Comparison of ENCODE assay signal across 33 cellular contexts in the genomic region with DNA sequence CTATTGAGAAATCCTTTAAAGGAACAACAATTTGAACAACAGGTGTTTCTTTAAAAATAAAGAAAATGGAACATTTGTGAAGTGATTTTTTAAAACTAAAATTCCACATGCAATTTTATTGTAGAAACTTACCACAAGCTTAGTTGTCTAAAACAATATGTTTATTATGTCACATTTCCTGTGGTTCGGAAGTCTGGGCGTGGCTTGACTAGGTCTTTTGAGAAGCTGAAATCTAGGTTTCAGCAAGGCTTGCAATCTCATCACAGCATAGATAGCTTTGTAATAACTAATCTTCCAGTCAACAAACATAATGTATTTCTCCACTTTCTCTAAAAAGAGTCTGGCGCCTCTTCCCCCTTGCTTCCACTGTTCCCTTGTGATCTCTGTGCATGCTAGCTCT. TPM values are rescaled to one million over a fixed set of nuclear protein-coding genes. Genes with fewer than 3 reads are reported as not detected.
DNase-seq lines count a peak whose midpoint lies in the region; ATAC-seq and TF ChIP-seq lines count a peak whose summit lies in the region.
"Had no signal": no experiment of that assay in that cellular context is flagged by ENCODE, and none has a peak within 500 bp of the region (broad histone marks: within the 10 kb centered on the region; RNA-seq: fewer than 3 reads in every experiment).

No MANE protein-coding gene starts in this region.

- H3F3A ChIP-seq in GM23338 (replicated peaks; ENCODE audit: low read depth) (no peaks in the 10 kb centered on the region), PC-3 (ENCODE audit: low read length, unreplicated experiment) (peaks cover 7% of the 10 kb centered on the region)

- H3K9ac ChIP-seq in mammary epithelial cell (ENCODE audit: insufficient read depth, low read length): no peak overlapping the region
- H3K9ac ChIP-seq in PC-3 (ENCODE audit: low read length): no peak overlapping the region
- H3K9ac ChIP-seq: BLaER1 treated with 17β-estradiol and CSF1 and Interleukin-3, amounts not matched to agents 10 nM and 100 nM; SK-N-SH had no signal

- DNase-seq in mammary epithelial cell (peak; percentile 39), breast epithelium (ENCODE audit: low spot score in 2 of 2) (no peak), GM23338 (ENCODE audit: low spot score) (no peak), PC-3 (peak; percentile 52), glutamatergic neuron (no peak)
- DNase-seq: AML-193; CD8-positive, alpha-beta T cell; DMS 273 treated with DMSO at 0.1 percent for 48 hours; DMS79; EL; GDM1; IMR-90; KG1; MM.1S; NCI-H1105; NCI-H1436 treated with DMSO at 0.1 percent for 48 hours; NCI-H1930; NCI-H446; NCI-H524 treated with DMSO at 0.1 percent for 48 hours; NCI-H774; NK-92 treated with Interleukin-12 subunit alpha and Interleukin-12 subunit beta, amount 100 ng/mL, for 24 hours; Peyer's patch; SIG-M5; SK-N-SH; SW 1271 had no signal

- no peaks in the 10 kb centered on the region for H3K79me2 ChIP-seq in mammary epithelial cell (ENCODE audit: insufficient read depth, low read length)
- no peaks in the 10 kb centered on the region for H3K79me2 ChIP-seq in GM23338 (replicated peaks; ENCODE audit: insufficient read depth)
- H3K79me2 ChIP-seq in PC-3 (ENCODE audit: low read length): no peaks in the 10 kb centered on the region

- no peak for TF ChIP-seq POLR2A in breast epithelium (IDR thresholded peaks at IDR 0.05)

- H3K4me3 ChIP-seq in mammary epithelial cell (replicated peaks in 1 of 3; ENCODE audit: insufficient read depth in 1 of 3, low read depth in 2 of 3, low read length in 3 of 3): no peak overlapping the region
- H3K4me3 ChIP-seq in breast epithelium: no peak overlapping the region
- H3K4me3 ChIP-seq in GM23338: no peak overlapping the region
- H3K4me3 ChIP-seq in PC-3 (ENCODE audit: low read length): no peak overlapping the region
- H3K4me3 ChIP-seq: A549; BLaER1 treated with 17β-estradiol and CSF1 and Interleukin-3, amounts not matched to agents 10 nM and 100 nM; GM12878; Peyer's patch had no signal

- H2AFZ ChIP-seq in mammary epithelial cell (ENCODE audit: low read depth, low read length) (no peak overlapping the region), GM23338 (0 out of 2 replicates have a peak overlapping the region, but pooled peaks have one; percentile 6), PC-3 (ENCODE audit: low read length) (peak overlapping the region; percentile 12; the same call in 1 of the 2 replicates)

- H3K27ac Mint-ChIP-seq in GM23338: no peak overlapping the region
- no peak overlapping the region for H3K27ac Mint-ChIP-seq in glutamatergic neuron (ENCODE audit: unreplicated experiment)
- H3K27ac Mint-ChIP-seq: CD8-positive, alpha-beta T cell had no signal

- H3K27me3 Mint-ChIP-seq in GM23338 (ENCODE audit: insufficient read depth, low read depth, poor library complexity) (no peaks in the 10 kb centered on the region), glutamatergic neuron (ENCODE audit: unreplicated experiment) (no peaks in the 10 kb centered on the region)

- H3K4me3 Mint-ChIP-seq in GM23338: no peak overlapping the region
- peak overlapping the region; percentile 23 for H3K4me3 Mint-ChIP-seq in glutamatergic neuron (ENCODE audit: unreplicated experiment)
- H3K4me3 Mint-ChIP-seq: CD8-positive, alpha-beta T cell had no signal

- no peaks in the 10 kb centered on the region for H3K27me3 ChIP-seq in mammary epithelial cell (ENCODE audit: insufficient read depth, low read length)
- no peaks in the 10 kb centered on the region for H3K27me3 ChIP-seq in breast epithelium
- no peaks in the 10 kb centered on the region for H3K27me3 ChIP-seq in GM23338 (ENCODE audit: insufficient read depth)
- no peaks in the 10 kb centered on the region for H3K27me3 ChIP-seq in PC-3 (ENCODE audit: low read length)
- H3K27me3 ChIP-seq: BLaER1 treated with 17β-estradiol and CSF1 and Interleukin-3, amounts not matched to agents 10 nM and 100 nM; Peyer's patch had no signal

- 79% methylated on average over 3 of the region's 3 CpGs for WGBS in mammary epithelial cell (ENCODE audit: low coverage, missing lambda C conversion rate)

- CTCF ChIA-PET in mammary epithelial cell (lab: Charles Lee; ENCODE audit: low non-redundant PET) (no interaction called here), PC-3 (lab: Charles Lee) (no interaction called here)

- no peaks in the 10 kb centered on the region for H3K9me3 ChIP-seq in mammary epithelial cell (replicated peaks; ENCODE audit: insufficient read depth, low read length)
- H3K9me3 ChIP-seq in breast epithelium: no peaks in the 10 kb centered on the region
- no peaks in the 10 kb centered on the region for H3K9me3 ChIP-seq in PC-3 (ENCODE audit: low read length)
- H3K9me3 ChIP-seq: A549, Peyer's patch, SK-N-SH had no signal

- in situ Hi-C loops in mammary epithelial cell (cut with MboI; ENCODE audit: low sequenced_read_pairs in 2 of 2): no loop called here

- H3K4me1 Mint-ChIP-seq in GM23338 (no peaks in the 10 kb centered on the region), glutamatergic neuron (ENCODE audit: low read depth, unreplicated experiment) (no peaks in the 10 kb centered on the region)

- H3K36me3 Mint-ChIP-seq in GM23338 (ENCODE audit: low read depth) (peaks cover 2% of the 10 kb centered on the region; the same call in 1 of the 3 replicates), glutamatergic neuron (ENCODE audit: unreplicated experiment) (no peaks in the 10 kb centered on the region)
- H3K36me3 Mint-ChIP-seq: CD8-positive, alpha-beta T cell had no signal

- intact Hi-C loops in mammary epithelial cell (cut with micrococcal nuclease) (no loop called here), breast epithelium (cut with DNase I; ENCODE audit: low total_unique reads) (no loop called here), PC-3 (cut with micrococcal nuclease) (no loop called here)

- POLR2A ChIA-PET in PC-3 (lab: Charles Lee; ENCODE audit: unreplicated experiment): no interaction called here

- BruUV-seq in mammary epithelial cell (replicated peaks; lab: Mats Ljungman, UMichigan) (no TSS peak), PC-3 (replicated peaks; lab: Mats Ljungman, UMichigan) (no TSS peak)

- H3K36me3 ChIP-seq in mammary epithelial cell (ENCODE audit: insufficient read depth, low read length) (no peaks in the 10 kb centered on the region), breast epithelium (no peaks in the 10 kb centered on the region), GM23338 (ENCODE audit: insufficient read depth) (no peaks in the 10 kb centered on the region), PC-3 (ENCODE audit: low read depth, low read length) (no peaks in the 10 kb centered on the region)
- H3K36me3 ChIP-seq: Peyer's patch had no signal

- ATAC-seq in GM23338 (no peak), PC-3 (no peak), GM18519 (IDR thresholded peaks at IDR 0.05; ENCODE audit: low FRiP score, unreplicated experiment) (no peak), GM21619 (IDR thresholded peaks at IDR 0.05; ENCODE audit: unreplicated experiment) (no peak)
- ATAC-seq: A549; CD8-positive, alpha-beta T cell; GM12878; HCT116 had no signal

- H3K27ac ChIP-seq in mammary epithelial cell (ENCODE audit: insufficient read depth, low read depth, low read length) (no peak overlapping the region), breast epithelium (no peak overlapping the region), GM23338 (ENCODE audit: low read depth) (no peak overlapping the region), PC-3 (ENCODE audit: low read length) (0 out of 2 replicates have a peak overlapping the region, but pooled peaks have one; percentile 1)
- H3K27ac ChIP-seq: A549; BLaER1 treated with 17β-estradiol and CSF1 and Interleukin-3, amounts not matched to agents 10 nM and 100 nM; Peyer's patch had no signal

- H3K9me2 ChIP-seq in GM23338 (ENCODE audit: insufficient read depth) (no peaks in the 10 kb centered on the region), PC-3 (replicated peaks; ENCODE audit: low read length) (no peaks in the 10 kb centered on the region)
- H3K9me2 ChIP-seq: SK-N-SH had no signal

- no peak overlapping the region for H3K4me2 ChIP-seq in mammary epithelial cell (ENCODE audit: insufficient read depth, low read depth, low read length)
- no peak overlapping the region for H3K4me2 ChIP-seq in GM23338
- H3K4me2 ChIP-seq in PC-3 (ENCODE audit: low read length): peak overlapping the region; percentile 6
- H3K4me2 ChIP-seq: A549, SK-N-SH had no signal

- H3K9me3 Mint-ChIP-seq in GM23338 (peaks cover 7% of the 10 kb centered on the region; the same call in 2 of the 3 replicates), glutamatergic neuron (ENCODE audit: unreplicated experiment) (no peaks in the 10 kb centered on the region)
- H3K9me3 Mint-ChIP-seq: CD8-positive, alpha-beta T cell had no signal

- H4K20me1 ChIP-seq in mammary epithelial cell (ENCODE audit: insufficient read depth, low read length): no peaks in the 10 kb centered on the region
- H4K20me1 ChIP-seq in GM23338 (replicated peaks; ENCODE audit: insufficient read depth): no peaks in the 10 kb centered on the region
- H4K20me1 ChIP-seq in PC-3 (ENCODE audit: low read length): no peaks in the 10 kb centered on the region
- H4K20me1 ChIP-seq: BLaER1 treated with 17β-estradiol and CSF1 and Interleukin-3, amounts not matched to agents 10 nM and 100 nM had no signal

- dilution Hi-C loops in mammary epithelial cell (cut with HindIII; ENCODE audit: low sequenced_read_pairs): no loop called here

- H3K4me1 ChIP-seq in mammary epithelial cell (ENCODE audit: insufficient read depth, low read length) (peaks cover 5% of the 10 kb centered on the region), breast epithelium (no peaks in the 10 kb centered on the region), GM23338 (ENCODE audit: insufficient read depth) (no peaks in the 10 kb centered on the region), PC-3 (ENCODE audit: insufficient read depth, low read length) (peaks cover 26% of the 10 kb centered on the region)
- H3K4me1 ChIP-seq: A549, Peyer's patch had no signal

- TF ChIP-seq CTCF in mammary epithelial cell (conservative IDR thresholded peaks at IDR 0.05 in 1 of 2, IDR thresholded peaks at IDR 0.05 in 1 of 2; ENCODE audit: extremely low read depth in 1 of 2, insufficient read depth in 1 of 2, low read depth in 1 of 2, low read length in 2 of 2) (no peak), breast epithelium (IDR thresholded peaks at IDR 0.05) (no peak), GM23338 (conservative IDR thresholded peaks at IDR 0.05; ENCODE audit: low read depth in 2 of 2) (no peak), PC-3 (conservative IDR thresholded peaks at IDR 0.05; ENCODE audit: low read depth, low read length) (no peak), glutamatergic neuron (IDR thresholded peaks at IDR 0.05; ENCODE audit: partially characterized antibody, unreplicated experiment) (no peak)

TF ChIP-seq in GM23338, 12 proteins besides CTCF, POLR2A, EP300 and RAD21 (continues in another document):
- TF ChIP-seq ZNF114 (CRISPR knock-in tag; IDR thresholded peaks at IDR 0.05) (no peak), STAT1 (IDR thresholded peaks at IDR 0.05; ENCODE audit: unreplicated experiment) (no peak), NANOG (IDR thresholded peaks at IDR 0.05; ENCODE audit: borderline replicate concordance) (no peak)

RNA-seq across cellular contexts. Expression of a gene that starts 27.0 kb away (rescaled TPM):
- total RNA-seq in mammary epithelial cell: not detected
- polyA plus RNA-seq in mammary epithelial cell: not detected
- polyA minus RNA-seq in mammary epithelial cell: not detected
- total RNA-seq in breast epithelium: 100 to 1,000 TPM in 1 of 3 donors, 10 to 100 TPM in 2; 35.1 to 341 (median 68.9) TPM
- not detected in 2 replicates for total RNA-seq in GM23338 (2014; rRNA removed; shearing (Covaris generic))
- polyA plus RNA-seq in GM23338 (2016; fragmentation: Nextera tagmentation; extraction: Ambion mirVana): not detected in 2 replicates
- not detected in 2 replicates for total RNA-seq in PC-3 (2014; rRNA removed)
- total RNA-seq in glutamatergic neuron (ENCODE audit: unreplicated experiment): not detected
- total RNA-seq: CD8-positive, alpha-beta T cell; H4; IMR-90; OCI-LY7 had no signal
- polyA plus RNA-seq: A549, IMR-90, SK-N-SH had no signal

Comparison
In these comparisons a context has a peak if more than half of its experiments do, and no peak if none do; other contexts are left out.
1. DNase-seq: peak in mammary epithelial cell (single experiment) and PC-3 (single experiment); none in breast epithelium (0 of 2), GM23338 (single experiment) and glutamatergic neuron (single experiment).
2. RNA of a gene that starts 27.0 kb away (total RNA-seq): 35.1 to 341 TPM in breast epithelium; not detected in mammary epithelial cell, not detected in GM23338, not detected in PC-3 and not detected in glutamatergic neuron (single experiment); every median in the first group is over 10 times any median in the second.